In the genomic region with DNA sequence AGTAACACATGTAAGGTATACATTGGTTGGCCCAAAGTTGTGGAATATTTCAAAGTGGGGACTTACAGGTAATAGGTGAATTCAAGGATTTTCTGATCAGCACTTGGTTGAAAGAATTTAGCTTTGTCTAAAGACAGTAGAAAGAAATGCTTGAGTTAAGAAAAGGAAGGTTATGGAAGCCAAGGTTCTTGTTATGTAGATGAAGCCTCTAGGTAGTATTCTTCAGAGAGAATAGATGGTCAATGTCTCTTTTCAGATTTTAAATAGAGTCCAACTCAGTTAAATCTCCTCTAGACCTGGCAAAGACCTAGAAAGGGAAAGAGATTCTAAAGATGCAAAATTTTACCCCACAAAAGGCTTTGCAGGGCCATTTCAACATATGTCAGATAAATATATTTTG, we compare ENCODE assay signal across 8 cellular contexts.
"Had no signal": no experiment of that assay in that cellular context is flagged by ENCODE, and none has a peak within 500 bp of the region (broad histone marks: within the 10 kb centered on the region; RNA-seq: fewer than 3 reads in every experiment).

No MANE protein-coding gene starts in this region.

- H3K4me2 ChIP-seq: KMS-11 had no signal

- H3K9ac ChIP-seq: KMS-11 had no signal

- H3K36me3 ChIP-seq: HAP-1 had no signal

- H3K4me1 ChIP-seq: HAP-1 had no signal

- H3K4me3 ChIP-seq: HAP-1 had no signal

- H3K9me3 ChIP-seq: HAP-1 had no signal

- DNase-seq: GOT3, H7, HFFc6, Karpas-422, KBM-7 had no signal

- H3K27ac ChIP-seq: KMS-11 had no signal

- ATAC-seq: HCT116 had no signal
